17 cellular contexts compared by ENCODE assay signal in genomic region chr1:208184993-208185703, GRCh38. TPM values are rescaled to one million over a fixed set of nuclear protein-coding genes. Genes with fewer than 3 reads are reported as not detected.
DNase-seq lines count a peak whose midpoint lies in the region; ATAC-seq and TF ChIP-seq lines count a peak whose summit lies in the region.
"Had no signal": no experiment of that assay in that cellular context is flagged by ENCODE, and none has a peak within 500 bp of the region (broad histone marks: within the 10 kb centered on the region; RNA-seq: fewer than 3 reads in every experiment).

No MANE protein-coding gene starts in this region.

- no peak overlapping the region for H2AFZ ChIP-seq in PC-9
- H2AFZ ChIP-seq: GM23338 had no signal

- H4K20me1 ChIP-seq in PC-9 (ENCODE audit: insufficient read depth) = no peaks in the 10 kb centered on the region

- no TSS peak for BruUV-seq in PC-9 (replicated peaks; lab: Mats Ljungman, UMichigan)

- intact Hi-C loops in PC-9 (cut with micrococcal nuclease; ENCODE audit: unreplicated experiment) (loop anchor here (1.0 to 10.0 kb wide), 9 partner anchors 16 to 360 kb away; partner anchors contain the start of gene PLXNA2), tibial artery (cut with DNase I; ENCODE audit: low total_unique reads) (loop anchor here (10.0 kb wide), 1 partner anchor 60 kb away; no protein-coding TSS in a partner anchor)

- no peaks in the 10 kb centered on the region for H3K9me3 Mint-ChIP-seq in mesothelial cell of epicardium
- no peaks in the 10 kb centered on the region for H3K9me3 Mint-ChIP-seq in stimulated activated memory B cell treated with anti-CD40 and anti-IgM and Interleukin-4, amounts not matched to agents 10 μg/mL and 1 μg/mL and 100 μg/mL, for 72 hours
- H3K9me3 Mint-ChIP-seq: activated T-helper 17 cell treated with anti-CD3 and anti-CD28 coated beads, Interleukin-2, amount 50 U/mL, for 72 hours; central memory CD8-positive, alpha-beta T cell; GM23338; stimulated activated naive CD8-positive, alpha-beta T cell treated with anti-CD3 and anti-CD28 coated beads, Interleukin-15, Interleukin-2, amounts not matched to agents 100 ng/mL and 50 ng/mL, for 24 hours had no signal

- peaks cover 25% of the 10 kb centered on the region; the same call in 1 of the 2 replicates for H3K79me2 ChIP-seq in PC-9 (ENCODE audit: low read depth)

- H3K36me3 Mint-ChIP-seq in mesothelial cell of epicardium = no peaks in the 10 kb centered on the region
- H3K36me3 Mint-ChIP-seq in stimulated activated memory B cell treated with anti-CD40 and anti-IgM and Interleukin-4, amounts not matched to agents 10 μg/mL and 1 μg/mL and 100 μg/mL, for 72 hours = no peaks in the 10 kb centered on the region

- CTCF ChIA-PET in PC-9 (lab: Charles Lee) = interaction anchor here (1.2 to 1.4 kb wide), 3 partner anchors 35 to 60 kb away, joined by 3 to 5 read pairs (median 3); no protein-coding TSS in a partner anchor

- H3K36me3 ChIP-seq in PC-9 (ENCODE audit: low read depth) (no peaks in the 10 kb centered on the region), tibial artery (peaks cover 0 to 5% (median 0%) of the 10 kb centered on the region in 3 donors)
- H3K36me3 ChIP-seq: ovary had no signal

- H3K4me3 ChIP-seq in PC-9 = no peak overlapping the region
- H3K4me3 ChIP-seq in choroid plexus epithelial cell (ENCODE audit: low read depth, low read length) = no peak overlapping the region
- H3K4me3 ChIP-seq in tibial artery = no peak overlapping the region
- H3K4me3 ChIP-seq: GM23338, ovary had no signal

- H3K27ac ChIP-seq in PC-9 (peak overlapping the region; percentile 72), tibial artery (peak overlapping the region; percentile 5 to 56)
- H3K27ac ChIP-seq: foreskin keratinocyte had no signal

- DNase-seq in PC-9 (peak in 1 of 2 experiments; percentile 42), choroid plexus epithelial cell (ENCODE audit: low read depth) (peak; percentile 68), mesothelial cell of epicardium (ENCODE audit: low spot score in 2 of 2, unreplicated experiment in 2 of 2) (no peak), tibial artery (no peak), omental fat pad (ENCODE audit: low spot score) (no peak), NCI-H524 (lab: John Stamatoyannopoulos, UW) (no peak)
- DNase-seq in activated CD4-positive, alpha-beta T cell treated with anti-CD3 and anti-CD28 coated beads, Interleukin-2, amount 50 U/mL, for 48 hours = no peak
- DNase-seq: activated CD4-positive, alpha-beta T cell treated with anti-CD3 and anti-CD28 coated beads for 48 hours; NCI-H748 treated with DMSO at 0.1 percent for 48 hours; stimulated activated CD4-positive, alpha-beta T cell treated with anti-CD3 and anti-CD28 coated beads, Interleukin-4, amount 100 ng/mL, for 1 hour had no signal

- H3K9me2 ChIP-seq in PC-9 (ENCODE audit: insufficient read depth) = no peaks in the 10 kb centered on the region

- no peak for ATAC-seq in omental fat pad (ENCODE audit: low FRiP score)
- no peak for ATAC-seq in stimulated activated memory B cell treated with anti-CD40 and anti-IgM and Interleukin-4, amounts not matched to agents 10 μg/mL and 1 μg/mL and 100 μg/mL, for 72 hours
- ATAC-seq: activated T-helper 17 cell treated with anti-CD3 and anti-CD28 coated beads, Interleukin-2, amount 50 U/mL, for 72 hours; GM23338 had no signal

- H3K27me3 Mint-ChIP-seq in mesothelial cell of epicardium (ENCODE audit: low read depth) = no peaks in the 10 kb centered on the region
- peaks cover 50% of the 10 kb centered on the region for H3K27me3 Mint-ChIP-seq in stimulated activated memory B cell treated with anti-CD40 and anti-IgM and Interleukin-4, amounts not matched to agents 10 μg/mL and 1 μg/mL and 100 μg/mL, for 72 hours

- POLR2A ChIA-PET in PC-9 (lab: Charles Lee; ENCODE audit: unreplicated experiment) = interaction anchor here (0.6 to 0.9 kb wide), 3 partner anchors 47 to 1190 kb away, joined by 3 to 13 read pairs (median 9); no protein-coding TSS in a partner anchor

- peaks cover 53% of the 10 kb centered on the region for H3K4me1 Mint-ChIP-seq in mesothelial cell of epicardium
- peaks cover 19% of the 10 kb centered on the region for H3K4me1 Mint-ChIP-seq in stimulated activated memory B cell treated with anti-CD40 and anti-IgM and Interleukin-4, amounts not matched to agents 10 μg/mL and 1 μg/mL and 100 μg/mL, for 72 hours

- peaks cover 45% of the 10 kb centered on the region for H3F3A ChIP-seq in PC-9 (ENCODE audit: insufficient read depth, low read depth)

- H3K4me1 ChIP-seq in PC-9 (replicated peaks; ENCODE audit: insufficient read depth) (peaks cover 85% of the 10 kb centered on the region), tibial artery (peaks cover 0 to 52% (median 39%) of the 10 kb centered on the region in 4 donors)

- TF ChIP-seq CTCF in PC-9 (conservative IDR thresholded peaks at IDR 0.05) (no peak), choroid plexus epithelial cell (conservative IDR thresholded peaks at IDR 0.05; ENCODE audit: low read depth, low read length) (no peak), mesothelial cell of epicardium (IDR thresholded peaks at IDR 0.05; ENCODE audit: unreplicated experiment) (no peak), tibial artery (IDR thresholded peaks at IDR 0.05) (no peak), omental fat pad (IDR thresholded peaks at IDR 0.05) (no peak)

- no peak overlapping the region for H3K4me3 Mint-ChIP-seq in mesothelial cell of epicardium
- no peak overlapping the region for H3K4me3 Mint-ChIP-seq in stimulated activated memory B cell treated with anti-CD40 and anti-IgM and Interleukin-4, amounts not matched to agents 10 μg/mL and 1 μg/mL and 100 μg/mL, for 72 hours
- H3K4me3 Mint-ChIP-seq: activated T-helper 17 cell treated with anti-CD3 and anti-CD28 coated beads, Interleukin-2, amount 50 U/mL, for 72 hours; central memory CD8-positive, alpha-beta T cell; GM23338; stimulated activated naive CD8-positive, alpha-beta T cell treated with anti-CD3 and anti-CD28 coated beads, Interleukin-15, Interleukin-2, amounts not matched to agents 100 ng/mL and 50 ng/mL, for 24 hours had no signal

- peak overlapping the region; percentile 67 for H3K4me2 ChIP-seq in PC-9
- H3K4me2 ChIP-seq: GM23338 had no signal

- H3K27me3 ChIP-seq in PC-9 (ENCODE audit: insufficient read depth, low read depth) = no peaks in the 10 kb centered on the region
- no peaks in the 10 kb centered on the region for H3K27me3 ChIP-seq in tibial artery
- H3K27me3 ChIP-seq: foreskin keratinocyte, ovary had no signal

- H3K27ac Mint-ChIP-seq in mesothelial cell of epicardium = peak overlapping the region; percentile 60
- no peak overlapping the region for H3K27ac Mint-ChIP-seq in stimulated activated memory B cell treated with anti-CD40 and anti-IgM and Interleukin-4, amounts not matched to agents 10 μg/mL and 1 μg/mL and 100 μg/mL, for 72 hours
- H3K27ac Mint-ChIP-seq: activated T-helper 17 cell treated with anti-CD3 and anti-CD28 coated beads, Interleukin-2, amount 50 U/mL, for 72 hours; GM23338; stimulated activated naive CD8-positive, alpha-beta T cell treated with anti-CD3 and anti-CD28 coated beads, Interleukin-15, Interleukin-2, amounts not matched to agents 100 ng/mL and 50 ng/mL, for 24 hours had no signal

- H3K9me3 ChIP-seq in PC-9 (ENCODE audit: insufficient read depth, low read depth) (no peaks in the 10 kb centered on the region), tibial artery (no peaks in the 10 kb centered on the region)
- H3K9me3 ChIP-seq: ovary had no signal

RNA-seq across cellular contexts. Expression of gene PLXNA2, which starts 59.0 kb away (rescaled TPM):
- 10.2 and 15.6 TPM in 2 replicates for total RNA-seq in PC-9 (2021)
- 13.2 to 16.5 TPM (median 14.7 TPM) in 3 replicates for total RNA-seq in mesothelial cell of epicardium
- 10 to 100 TPM; 21.7 to 67.9 (median 36.8) TPM for total RNA-seq in omental fat pad
